In the genomic region with DNA sequence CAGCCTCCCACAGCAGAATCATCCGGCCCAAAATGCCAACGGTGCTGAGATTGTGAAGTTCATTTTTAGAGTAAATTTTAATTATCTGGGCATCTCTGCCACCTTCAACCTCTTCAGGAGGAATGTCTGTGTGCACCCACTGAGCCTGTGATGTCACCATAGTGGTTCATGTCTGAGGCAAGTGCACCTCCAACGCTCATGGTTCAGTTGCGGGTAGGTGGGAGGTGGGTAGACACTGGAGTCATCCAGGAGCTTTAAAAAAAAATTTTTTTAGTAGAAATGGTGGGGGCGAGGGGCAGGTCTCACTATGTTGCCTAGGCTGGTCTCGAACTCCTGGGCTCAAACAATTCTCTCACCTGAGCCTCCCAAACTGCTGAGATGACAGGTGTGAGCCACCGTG, we compare ENCODE assay signal across 15 cellular contexts. TPM values are rescaled to one million over a fixed set of nuclear protein-coding genes. Genes with fewer than 3 reads are reported as not detected.
DNase-seq lines count a peak whose midpoint lies in the region; ATAC-seq and TF ChIP-seq lines count a peak whose summit lies in the region.
"Had no signal": no experiment of that assay in that cellular context is flagged by ENCODE, and none has a peak within 500 bp of the region (broad histone marks: within the 10 kb centered on the region; RNA-seq: fewer than 3 reads in every experiment).

No MANE protein-coding gene starts in this region.

- no peaks in the 10 kb centered on the region for H3K27me3 ChIP-seq in uterus
- H3K27me3 ChIP-seq: body of pancreas had no signal

- H3K27ac ChIP-seq in uterus: no peak overlapping the region

- no peak for DNase-seq in stimulated activated naive CD8-positive, alpha-beta T cell treated with anti-CD3 and anti-CD28 coated beads, Interleukin-15, Interleukin-2, amounts not matched to agents 100 U/mL and 50 U/mL, for 24 hours
- no peak for DNase-seq in activated T-helper 1 cell treated with anti-CD3 and anti-CD28 coated beads, Interleukin-12 subunit alpha, Interleukin-12 subunit beta, Interleukin-2, Interleukin-4 antibody, amounts not matched to agents 30 ng/mL and 10 ng/mL and 1 ng/mL, durations not matched to agents 14 hours and 24 hours and 36 hours (ENCODE audit: low spot score)
- DNase-seq in memory B cell (ENCODE audit: low spot score in 2 of 2) (no peak), GM20000 (ENCODE audit: low spot score) (no peak), GF-D8 (lab: John Stamatoyannopoulos, UW) (no peak), NCI-H1092 treated with DMSO at 0.1 percent for 48 hours (lab: John Stamatoyannopoulos, UW) (no peak), uterus (no peak)
- DNase-seq: activated CD8-positive, alpha-beta memory T cell treated with anti-CD3 and anti-CD28 coated beads for 24 hours; body of pancreas; Caco-2; NCI-H1417 treated with DMSO at 0.1 percent for 48 hours; NCI-H526 had no signal

- intact Hi-C loops in activated T-helper 1 cell treated with anti-CD3 and anti-CD28 coated beads, Interleukin-12 subunit alpha, Interleukin-12 subunit beta, Interleukin-2, Interleukin-4 antibody, amounts not matched to agents 30 ng/mL and 10 ng/mL and 1 ng/mL, durations not matched to agents 14 hours and 24 hours and 36 hours (cut with micrococcal nuclease): no loop called here
- intact Hi-C loops in uterus (cut with DNase I; ENCODE audit: low total_unique reads): no loop called here

- no peaks in the 10 kb centered on the region for H3K9me3 Mint-ChIP-seq in stimulated activated naive CD8-positive, alpha-beta T cell treated with anti-CD3 and anti-CD28 coated beads, Interleukin-15, Interleukin-2, amounts not matched to agents 100 ng/mL and 50 ng/mL, for 24 hours
- no peaks in the 10 kb centered on the region for H3K9me3 Mint-ChIP-seq in activated T-helper 1 cell treated with anti-CD3 and anti-CD28 coated beads, Interleukin-12 subunit alpha, Interleukin-12 subunit beta, Interleukin-2, Interleukin-4 antibody, amounts not matched to agents 30 ng/mL and 10 ng/mL and 1 ng/mL, durations not matched to agents 14 hours and 24 hours and 36 hours
- H3K9me3 Mint-ChIP-seq in memory B cell: no peaks in the 10 kb centered on the region

- no peaks in the 10 kb centered on the region for H3K9me3 ChIP-seq in uterus
- H3K9me3 ChIP-seq: body of pancreas, Caco-2 had no signal

- TF ChIP-seq CTCF in GM20000 (IDR thresholded peaks at IDR 0.05; ENCODE audit: extremely low read depth, missing control alignments) (no peak), uterus (IDR thresholded peaks at IDR 0.05) (no peak)

- H3K27ac Mint-ChIP-seq in stimulated activated naive CD8-positive, alpha-beta T cell treated with anti-CD3 and anti-CD28 coated beads, Interleukin-15, Interleukin-2, amounts not matched to agents 100 ng/mL and 50 ng/mL, for 24 hours: no peak overlapping the region
- no peak overlapping the region for H3K27ac Mint-ChIP-seq in activated T-helper 1 cell treated with anti-CD3 and anti-CD28 coated beads, Interleukin-12 subunit alpha, Interleukin-12 subunit beta, Interleukin-2, Interleukin-4 antibody, amounts not matched to agents 30 ng/mL and 10 ng/mL and 1 ng/mL, durations not matched to agents 14 hours and 24 hours and 36 hours
- no peak overlapping the region for H3K27ac Mint-ChIP-seq in memory B cell

- no peak for ATAC-seq in stimulated activated naive CD8-positive, alpha-beta T cell treated with anti-CD3 and anti-CD28 coated beads, Interleukin-15, Interleukin-2, amounts not matched to agents 100 U/mL and 50 U/mL, for 24 hours
- no peak for ATAC-seq in memory B cell (ENCODE audit: low read depth)
- ATAC-seq: body of pancreas had no signal

- H3K36me3 Mint-ChIP-seq in stimulated activated naive CD8-positive, alpha-beta T cell treated with anti-CD3 and anti-CD28 coated beads, Interleukin-15, Interleukin-2, amounts not matched to agents 100 ng/mL and 50 ng/mL, for 24 hours (ENCODE audit: low read depth): peaks cover 4% of the 10 kb centered on the region
- H3K36me3 Mint-ChIP-seq in activated T-helper 1 cell treated with anti-CD3 and anti-CD28 coated beads, Interleukin-12 subunit alpha, Interleukin-12 subunit beta, Interleukin-2, Interleukin-4 antibody, amounts not matched to agents 30 ng/mL and 10 ng/mL and 1 ng/mL, durations not matched to agents 14 hours and 24 hours and 36 hours (ENCODE audit: low read depth): peaks cover 17% of the 10 kb centered on the region
- H3K36me3 Mint-ChIP-seq in memory B cell: peaks cover 5% of the 10 kb centered on the region

- H3K4me3 Mint-ChIP-seq in stimulated activated naive CD8-positive, alpha-beta T cell treated with anti-CD3 and anti-CD28 coated beads, Interleukin-15, Interleukin-2, amounts not matched to agents 100 ng/mL and 50 ng/mL, for 24 hours: peak overlapping the region; percentile 95
- H3K4me3 Mint-ChIP-seq in activated T-helper 1 cell treated with anti-CD3 and anti-CD28 coated beads, Interleukin-12 subunit alpha, Interleukin-12 subunit beta, Interleukin-2, Interleukin-4 antibody, amounts not matched to agents 30 ng/mL and 10 ng/mL and 1 ng/mL, durations not matched to agents 14 hours and 24 hours and 36 hours: peak overlapping the region; percentile 86
- H3K4me3 Mint-ChIP-seq in memory B cell: peak overlapping the region; percentile 86

- H3K4me3 ChIP-seq in uterus: no peak overlapping the region
- H3K4me3 ChIP-seq: body of pancreas had no signal

- H3K27me3 Mint-ChIP-seq in stimulated activated naive CD8-positive, alpha-beta T cell treated with anti-CD3 and anti-CD28 coated beads, Interleukin-15, Interleukin-2, amounts not matched to agents 100 ng/mL and 50 ng/mL, for 24 hours: no peaks in the 10 kb centered on the region
- peaks cover 6% of the 10 kb centered on the region for H3K27me3 Mint-ChIP-seq in activated T-helper 1 cell treated with anti-CD3 and anti-CD28 coated beads, Interleukin-12 subunit alpha, Interleukin-12 subunit beta, Interleukin-2, Interleukin-4 antibody, amounts not matched to agents 30 ng/mL and 10 ng/mL and 1 ng/mL, durations not matched to agents 14 hours and 24 hours and 36 hours (ENCODE audit: insufficient read depth)
- no peaks in the 10 kb centered on the region for H3K27me3 Mint-ChIP-seq in memory B cell

- H3K36me3 ChIP-seq in uterus: no peaks in the 10 kb centered on the region

- TF ChIP-seq POLR2A in uterus (IDR thresholded peaks at IDR 0.05): no peak

- H3K4me1 Mint-ChIP-seq in stimulated activated naive CD8-positive, alpha-beta T cell treated with anti-CD3 and anti-CD28 coated beads, Interleukin-15, Interleukin-2, amounts not matched to agents 100 ng/mL and 50 ng/mL, for 24 hours (ENCODE audit: low read depth): peaks cover 29% of the 10 kb centered on the region
- peaks cover 23% of the 10 kb centered on the region for H3K4me1 Mint-ChIP-seq in activated T-helper 1 cell treated with anti-CD3 and anti-CD28 coated beads, Interleukin-12 subunit alpha, Interleukin-12 subunit beta, Interleukin-2, Interleukin-4 antibody, amounts not matched to agents 30 ng/mL and 10 ng/mL and 1 ng/mL, durations not matched to agents 14 hours and 24 hours and 36 hours (ENCODE audit: low read depth)
- peaks cover 9% of the 10 kb centered on the region for H3K4me1 Mint-ChIP-seq in memory B cell

- no peaks in the 10 kb centered on the region for H3K4me1 ChIP-seq in uterus

RNA-seq across cellular contexts. Expression of a gene that starts 1.9 kb away (rescaled TPM):
- total RNA-seq in activated T-helper 1 cell treated with anti-CD3 and anti-CD28 coated beads, Interleukin-12 subunit alpha, Interleukin-12 subunit beta, Interleukin-2, Interleukin-4 antibody, amounts not matched to agents 30 ng/mL and 10 ng/mL and 1 ng/mL, durations not matched to agents 14 hours and 24 hours and 36 hours: 61.1 and 65.7 TPM in 2 replicates
- 10 to 100 TPM; 11.5 to 62.3 (median 27.2) TPM for total RNA-seq in uterus

RNA-seq across cellular contexts. Expression of a gene that starts 30.6 kb away (rescaled TPM):
- total RNA-seq in activated T-helper 1 cell treated with anti-CD3 and anti-CD28 coated beads, Interleukin-12 subunit alpha, Interleukin-12 subunit beta, Interleukin-2, Interleukin-4 antibody, amounts not matched to agents 30 ng/mL and 10 ng/mL and 1 ng/mL, durations not matched to agents 14 hours and 24 hours and 36 hours: 22.9 and 25.4 TPM in 2 replicates
- 100 to 1,000 TPM in 1 of 4 donors, 10 to 100 TPM in 3; 27.9 to 223 (median 40.9) TPM for total RNA-seq in uterus

RNA-seq across cellular contexts. Expression of a gene that starts 50.5 kb away (rescaled TPM):
- total RNA-seq in activated T-helper 1 cell treated with anti-CD3 and anti-CD28 coated beads, Interleukin-12 subunit alpha, Interleukin-12 subunit beta, Interleukin-2, Interleukin-4 antibody, amounts not matched to agents 30 ng/mL and 10 ng/mL and 1 ng/mL, durations not matched to agents 14 hours and 24 hours and 36 hours: 0.10 and 0.18 TPM in 2 replicates
- under 1 TPM in 1 of 4 donors, not detected in 3; 0.41 TPM for total RNA-seq in uterus

RNA-seq across cellular contexts. Expression of a gene that starts 55.5 kb away (rescaled TPM):
- total RNA-seq in activated T-helper 1 cell treated with anti-CD3 and anti-CD28 coated beads, Interleukin-12 subunit alpha, Interleukin-12 subunit beta, Interleukin-2, Interleukin-4 antibody, amounts not matched to agents 30 ng/mL and 10 ng/mL and 1 ng/mL, durations not matched to agents 14 hours and 24 hours and 36 hours: 40.1 and 44.0 TPM in 2 replicates
- 1 to 10 TPM in 3 of 4 donors, under 1 TPM in 1; 0.26 to 4.8 (median 2.5) TPM for total RNA-seq in uterus

RNA-seq across cellular contexts. Expression of a gene that starts 55.6 kb away (rescaled TPM):
- not detected in 2 replicates for total RNA-seq in activated T-helper 1 cell treated with anti-CD3 and anti-CD28 coated beads, Interleukin-12 subunit alpha, Interleukin-12 subunit beta, Interleukin-2, Interleukin-4 antibody, amounts not matched to agents 30 ng/mL and 10 ng/mL and 1 ng/mL, durations not matched to agents 14 hours and 24 hours and 36 hours
- 1 to 10 TPM in 1 of 4 donors, under 1 TPM in 1, not detected in 2; 0.46 to 2.4 TPM for total RNA-seq in uterus
- total RNA-seq: HT1080, SK-MEL-5 had no signal
